In the genomic region with DNA sequence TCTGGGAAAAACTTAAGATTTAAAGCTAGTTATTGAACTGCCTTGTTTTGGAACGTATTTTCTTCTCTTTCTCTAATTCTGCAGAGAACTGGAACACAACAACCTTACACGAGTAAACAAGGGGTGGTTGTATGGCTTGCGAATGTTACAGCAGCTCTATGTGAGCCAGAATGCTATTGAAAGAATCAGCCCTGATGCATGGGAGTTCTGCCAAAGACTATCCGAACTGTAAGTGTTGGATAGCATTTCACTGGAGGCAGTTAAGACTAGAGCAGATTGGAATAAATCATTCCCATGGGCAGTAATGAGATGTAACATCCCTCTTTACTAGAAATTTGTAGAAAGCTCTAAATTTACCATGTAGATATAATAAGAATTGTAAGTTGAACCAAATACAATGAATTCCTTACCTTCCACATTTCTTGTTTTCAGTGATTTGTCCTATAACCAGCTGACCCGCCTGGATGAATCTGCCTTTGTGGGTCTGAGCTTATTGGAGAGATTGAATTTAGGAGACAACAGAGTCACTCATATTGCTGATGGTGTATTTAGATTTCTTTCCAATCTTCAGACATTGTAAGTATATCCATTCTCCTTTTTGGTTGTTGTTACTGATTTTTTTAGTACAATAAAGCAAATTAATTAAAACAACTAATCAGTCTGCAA, we compare ENCODE assay signal across 19 cellular contexts.
"Had no signal": no experiment of that assay in that cellular context is flagged by ENCODE, and none has a peak within 500 bp of the region (broad histone marks: within the 10 kb centered on the region; RNA-seq: fewer than 3 reads in every experiment).

No MANE protein-coding gene starts in this region.

- H3K4me3 Mint-ChIP-seq: activated CD8-positive, alpha-beta memory T cell treated with anti-CD3 and anti-CD28 coated beads, Interleukin-2, amount 10 ng/mL, durations not matched to agents 7 days and 5 days; activated naive CD8-positive, alpha-beta T cell; activated T-cell treated with anti-CD3 and anti-CD28 coated beads, Interleukin-2, amount 50 U/mL, for 4 hours; natural killer cell; stimulated activated naive CD8-positive, alpha-beta T cell treated with anti-CD3 and anti-CD28 coated beads, Interleukin-15, amount 100 ng/mL, for 72 hours had no signal

- H3K9me3 Mint-ChIP-seq: activated T-cell treated with anti-CD3 and anti-CD28 coated beads, Interleukin-2, amount 50 U/mL, for 4 hours; natural killer cell; stimulated activated naive CD8-positive, alpha-beta T cell treated with anti-CD3 and anti-CD28 coated beads, Interleukin-15, amount 100 ng/mL, for 72 hours had no signal

- DNase-seq: activated CD4-positive, alpha-beta T cell treated with anti-CD3 and anti-CD28 coated beads, Interleukin-2, amount 50 U/mL, for 1 hour; activated CD4-positive, CD25-positive, alpha-beta regulatory T cell; activated CD8-positive, alpha-beta memory T cell treated with anti-CD3 and anti-CD28 coated beads, Interleukin-2, amount 10 ng/mL, durations not matched to agents 7 days and 5 days; activated effector memory CD4-positive, alpha-beta T cell treated with anti-CD3 and anti-CD28 coated beads, Interleukin-2, amount 50 U/mL, for 16 hours; activated T-cell treated with anti-CD3 and anti-CD28 coated beads, Interleukin-2, amount 50 U/mL, for 4 hours; colonic mucosa; effector CD4-positive, alpha-beta T cell; foreskin melanocyte; natural killer cell; stimulated activated CD4-positive, alpha-beta T cell treated with anti-CD3 and anti-CD28 coated beads, Interleukin-4, amount 100 ng/mL, for 1 hour; stimulated activated CD8-positive, alpha-beta memory T cell treated with anti-CD3 and anti-CD28 coated beads, Interleukin-4, amount 100 ng/mL, for 48 hours; stimulated activated naive CD8-positive, alpha-beta T cell treated with anti-CD3 and anti-CD28 coated beads, Interleukin-15, amount 100 ng/mL, for 72 hours; T-helper 2 cell; thyroid gland had no signal

- H3K4me3 ChIP-seq: colonic mucosa, lung, thyroid gland, vagina had no signal

- H3K27me3 Mint-ChIP-seq: activated CD8-positive, alpha-beta memory T cell treated with anti-CD3 and anti-CD28 coated beads, Interleukin-2, amount 10 ng/mL, durations not matched to agents 7 days and 5 days; activated naive CD8-positive, alpha-beta T cell; stimulated activated naive CD8-positive, alpha-beta T cell treated with anti-CD3 and anti-CD28 coated beads, Interleukin-15, amount 100 ng/mL, for 72 hours had no signal

- FAIRE-seq: bronchial epithelial cell, TTC549 had no signal

- ATAC-seq: activated CD8-positive, alpha-beta memory T cell treated with anti-CD3 and anti-CD28 coated beads, Interleukin-2, amount 10 ng/mL, durations not matched to agents 7 days and 5 days; activated T-cell treated with anti-CD3 and anti-CD28 coated beads, Interleukin-2, amount 50 U/mL, for 4 hours; natural killer cell; stimulated activated naive CD8-positive, alpha-beta T cell treated with anti-CD3 and anti-CD28 coated beads, Interleukin-15, amount 100 ng/mL, for 72 hours had no signal

- H3K27me3 ChIP-seq: colonic mucosa, thyroid gland, vagina had no signal

- H3K9me3 ChIP-seq: colonic mucosa, thyroid gland, vagina had no signal

- H3K27ac ChIP-seq: colonic mucosa, thyroid gland, vagina had no signal

- H3K4me1 ChIP-seq: colonic mucosa, vagina had no signal

- H3K27ac Mint-ChIP-seq: activated CD8-positive, alpha-beta memory T cell treated with anti-CD3 and anti-CD28 coated beads, Interleukin-2, amount 10 ng/mL, durations not matched to agents 7 days and 5 days; natural killer cell had no signal
